Comparison of ENCODE assay signal across 1 cellular context in genomic region chr6:4274382-4275082, GRCh38.
TF ChIP-seq lines count a peak whose summit lies in the region.

No MANE protein-coding gene starts in this region.

TF ChIP-seq in HCT116, 20 proteins besides CTCF, POLR2A, EP300 and RAD21 (continued from another document):
- TF ChIP-seq, protein P1, sequence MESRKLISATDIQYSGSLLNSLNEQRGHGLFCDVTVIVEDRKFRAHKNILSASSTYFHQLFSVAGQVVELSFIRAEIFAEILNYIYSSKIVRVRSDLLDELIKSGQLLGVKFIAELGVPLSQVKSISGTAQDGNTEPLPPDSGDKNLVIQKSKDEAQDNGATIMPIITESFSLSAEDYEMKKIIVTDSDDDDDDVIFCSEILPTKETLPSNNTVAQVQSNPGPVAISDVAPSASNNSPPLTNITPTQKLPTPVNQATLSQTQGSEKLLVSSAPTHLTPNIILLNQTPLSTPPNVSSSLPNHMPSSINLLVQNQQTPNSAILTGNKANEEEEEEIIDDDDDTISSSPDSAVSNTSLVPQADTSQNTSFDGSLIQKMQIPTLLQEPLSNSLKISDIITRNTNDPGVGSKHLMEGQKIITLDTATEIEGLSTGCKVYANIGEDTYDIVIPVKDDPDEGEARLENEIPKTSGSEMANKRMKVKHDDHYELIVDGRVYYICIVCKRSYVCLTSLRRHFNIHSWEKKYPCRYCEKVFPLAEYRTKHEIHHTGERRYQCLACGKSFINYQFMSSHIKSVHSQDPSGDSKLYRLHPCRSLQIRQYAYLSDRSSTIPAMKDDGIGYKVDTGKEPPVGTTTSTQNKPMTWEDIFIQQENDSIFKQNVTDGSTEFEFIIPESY (IDR thresholded peaks at IDR 0.05; ENCODE audit: extremely low read depth, insufficient replicate concordance, low read length), result no peak
- no peak for TF ChIP-seq EZH2 (IDR thresholded peaks at IDR 0.05)
- no peak for TF ChIP-seq SIN3A (IDR thresholded peaks at IDR 0.05; ENCODE audit: low read depth)
- TF ChIP-seq CEBPB (IDR thresholded peaks at IDR 0.05; ENCODE audit: low read depth), result no peak
- TF ChIP-seq TCF7L2 (IDR thresholded peaks at IDR 0.05; ENCODE audit: borderline replicate concordance, extremely low read depth, insufficient read depth, insufficient read length), result no peak
- TF ChIP-seq ATF3 (IDR thresholded peaks at IDR 0.05), result no peak
- TF ChIP-seq ELF1 (IDR thresholded peaks at IDR 0.05; ENCODE audit: borderline replicate concordance, low read depth), result no peak
- TF ChIP-seq EZH2phosphoT487 (IDR thresholded peaks at IDR 0.05; ENCODE audit: borderline replicate concordance), result no peak
